Comparison of ENCODE assay signal across 9 cellular contexts in the genomic region with DNA sequence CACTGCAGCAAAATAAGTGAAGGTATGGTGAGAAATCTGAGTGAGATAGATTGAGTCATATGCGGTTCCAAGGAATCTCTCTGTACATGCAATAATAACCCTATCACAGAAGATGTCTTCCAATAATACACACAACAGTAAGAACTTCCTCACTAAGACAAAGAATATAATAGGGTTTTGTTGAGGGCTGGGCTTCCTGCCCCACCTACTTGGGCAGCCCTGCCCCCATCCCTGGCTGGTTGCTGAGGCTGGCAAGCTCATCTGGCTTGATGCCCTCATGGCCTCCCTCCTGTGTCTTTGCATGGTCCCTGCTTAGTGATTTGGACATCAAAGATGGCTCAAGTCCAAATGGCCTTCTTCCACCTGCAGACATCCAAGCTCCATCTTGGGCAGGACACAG. TPM values are rescaled to one million over a fixed set of nuclear protein-coding genes. Genes with fewer than 3 reads are reported as not detected.
DNase-seq lines count a peak whose midpoint lies in the region; TF ChIP-seq lines count a peak whose summit lies in the region.
"Had no signal": no experiment of that assay in that cellular context is flagged by ENCODE, and none has a peak within 500 bp of the region (broad histone marks: within the 10 kb centered on the region; RNA-seq: fewer than 3 reads in every experiment).

No MANE protein-coding gene starts in this region.

- H2AK5ac ChIP-seq in H9 (ENCODE audit: insufficient read length, low read length) = no peak overlapping the region

- no peak overlapping the region for H4K91ac ChIP-seq in H9 (ENCODE audit: insufficient read length, low read depth, low read length)

- H3K36me3 ChIP-seq in OCI-LY7 (ENCODE audit: insufficient read depth, low read length) (peaks cover 21% of the 10 kb centered on the region), neural cell (ENCODE audit: insufficient read depth, low read length) (no peaks in the 10 kb centered on the region)

- H3K27me3 ChIP-seq in neural cell (ENCODE audit: insufficient read depth, low read depth, low read length) = no peaks in the 10 kb centered on the region
- no peaks in the 10 kb centered on the region for H3K27me3 ChIP-seq in H9 (ENCODE audit: insufficient read depth, low read length)

- H3K27ac Mint-ChIP-seq in MCF 10A (ENCODE audit: low read depth, unreplicated experiment) (peak overlapping the region; percentile 16), H9 (no peak overlapping the region)

- H3K9me3 Mint-ChIP-seq in MCF 10A (ENCODE audit: unreplicated experiment) (no peaks in the 10 kb centered on the region), H9 (peaks cover 26 to 28% of the 10 kb centered on the region in 2 experiments)

- H2AFZ ChIP-seq in OCI-LY7 (ENCODE audit: low read length) (0 out of 2 replicates have a peak overlapping the region, but pooled peaks have one; percentile 44), neural cell (ENCODE audit: low read depth, low read length) (no peak overlapping the region), H9 (ENCODE audit: low read length) (no peak overlapping the region)

- CTCF ChIA-PET in OCI-LY7 (lab: Charles Lee; ENCODE audit: unreplicated experiment) = no interaction called here
- CTCF ChIA-PET in MCF 10A (lab: Yijun Ruan, JAX) = interaction anchor here (0.5 to 3.8 kb wide), 8 partner anchors 99 to 469 kb away, joined by 3 to 24 read pairs (median 3); no protein-coding TSS in a partner anchor

- no peak overlapping the region for H3K4ac ChIP-seq in H9 (ENCODE audit: low read depth, low read length)

- TF ChIP-seq RAD21 in neural cell (conservative IDR thresholded peaks at IDR 0.05) = no peak

- no peak overlapping the region for H4K5ac ChIP-seq in H9 (ENCODE audit: insufficient read length, low read depth, low read length)

- H2BK12ac ChIP-seq in H9 (ENCODE audit: insufficient read length, low read depth, low read length) = no peak overlapping the region

- no peak for TF ChIP-seq EP300 in neural cell (conservative IDR thresholded peaks at IDR 0.05; ENCODE audit: poor library complexity, severe bottlenecking)

- H3K4me1 Mint-ChIP-seq in MCF 10A (ENCODE audit: insufficient read depth, unreplicated experiment) (peaks cover 26% of the 10 kb centered on the region), H9 (peaks cover 27 to 31% of the 10 kb centered on the region in 2 experiments)

- intact Hi-C loops in OCI-LY7 (cut with micrococcal nuclease; ENCODE audit: unreplicated experiment) = loop anchor here (5.0 kb wide), 1 partner anchor 295 kb away; a partner anchor contains a TSS
- intact Hi-C loops in MCF 10A (cut with micrococcal nuclease) = loop anchor here (1.0 to 5.0 kb wide), 2 partner anchors 90 to 128 kb away; no protein-coding TSS in a partner anchor

- POLR2A ChIA-PET in OCI-LY7 (lab: Charles Lee) (interaction anchor here (0.9 kb wide), 1 partner anchor 293 kb away, joined by 3 read pairs; a partner anchor contains a TSS), MCF 10A (lab: Yijun Ruan, JAX) (interaction anchor here (0.6 to 5.2 kb wide), 10 partner anchors 11 to 374 kb away, joined by 3 to 63 read pairs (median 4); a partner anchor contains a TSS)

- H3K79me1 ChIP-seq in H9 (ENCODE audit: insufficient read depth, low read depth, low read length, poor library complexity, severe bottlenecking) = no peaks in the 10 kb centered on the region

- H3K9me2 ChIP-seq in OCI-LY7 (ENCODE audit: insufficient read depth, low read length) (no peaks in the 10 kb centered on the region), neural cell (ENCODE audit: insufficient read depth, low read length) (no peaks in the 10 kb centered on the region)

- H4K20me1 ChIP-seq in OCI-LY7 (ENCODE audit: insufficient read depth, low read length) (no peaks in the 10 kb centered on the region), neural cell (ENCODE audit: insufficient read depth) (no peaks in the 10 kb centered on the region), H9 (ENCODE audit: control insufficient read depth, insufficient read depth, insufficient read length) (no peaks in the 10 kb centered on the region)

- H3K4me2 ChIP-seq in OCI-LY7 (ENCODE audit: low read length) = peak overlapping the region; percentile 96
- H3K4me2 ChIP-seq in neural cell (ENCODE audit: low read length) = no peak overlapping the region
- H3K4me2 ChIP-seq in H9 (ENCODE audit: insufficient read depth, insufficient read length, low read length) = no peak overlapping the region

- H3K36me3 Mint-ChIP-seq in MCF 10A (ENCODE audit: insufficient read depth, unreplicated experiment) (no peaks in the 10 kb centered on the region), H9 (ENCODE audit: insufficient read depth in 1 of 3, low read depth in 3 of 3) (peaks cover 3 to 8% (median 8%) of the 10 kb centered on the region in 3 experiments; a peak in 4 of 7 replicates)

- no peak overlapping the region for H3K14ac ChIP-seq in H9 (ENCODE audit: insufficient read depth, low read length)

- peaks cover 27% of the 10 kb centered on the region for H3K4me1 ChIP-seq in OCI-LY7 (ENCODE audit: insufficient read depth, low read length, poor library complexity, severe bottlenecking)
- H3K4me1 ChIP-seq in H9 (ENCODE audit: insufficient read depth, low read length) = peaks cover 8% of the 10 kb centered on the region; the same call in 1 of the 2 replicates

- DNase-seq in G401 (ENCODE audit: low spot score) (peak; percentile 75), OCI-LY7 (ENCODE audit: low spot score) (peak; percentile 45), MCF 10A (ENCODE audit: unreplicated experiment) (peak; percentile 91), H9 (no peak), NOMO-1 treated with dmso at 0.1 percent for 144 hours (lab: John Stamatoyannopoulos, UW; ENCODE audit: unreplicated experiment) (no peak), DMS153 treated with DMSO at 0.1 percent for 48 hours (lab: John Stamatoyannopoulos, UW; ENCODE audit: unreplicated experiment) (no peak), NCI-H128 (lab: John Stamatoyannopoulos, UW; ENCODE audit: unreplicated experiment) (no peak)
- DNase-seq: NCI-H1048 had no signal

- H3T11ph ChIP-seq in H9 (ENCODE audit: low read length) = no peak overlapping the region

- H3K4me3 ChIP-seq in OCI-LY7 (ENCODE audit: low read depth, low read length, poor library complexity, severe bottlenecking) = peak overlapping the region; percentile 90
- peak overlapping the region; percentile 10 for H3K4me3 ChIP-seq in neural cell (ENCODE audit: low read length)

- H2BK20ac ChIP-seq in H9 (ENCODE audit: low read depth, low read length, poor library complexity, severe bottlenecking) = no peak overlapping the region

- no peak overlapping the region for H3K18ac ChIP-seq in H9 (ENCODE audit: insufficient read length, low read depth, low read length)

- H2BK15ac ChIP-seq in H9 (ENCODE audit: low read depth, low read length) = no peak overlapping the region

- no peak overlapping the region for H2BK5ac ChIP-seq in H9 (ENCODE audit: insufficient read length, low read length)

- no peak overlapping the region for H4K8ac ChIP-seq in H9 (replicated peaks; ENCODE audit: insufficient read length, low read depth, low read length)

- in situ Hi-C loops in G401 (cut with HindIII; ENCODE audit: low sequenced_read_pairs) = no loop called here

- H3K27ac ChIP-seq in OCI-LY7 (ENCODE audit: low read depth, low read length, poor library complexity, severe bottlenecking) (peak overlapping the region; percentile 74), neural cell (ENCODE audit: low read length) (no peak overlapping the region), H9 (ENCODE audit: insufficient read length, low read depth, low read length) (no peak overlapping the region)

- H3K23me2 ChIP-seq in H9 (ENCODE audit: insufficient read length, low read depth, low read length, poor library complexity, severe bottlenecking) = no peaks in the 10 kb centered on the region

- H3K27me3 Mint-ChIP-seq in MCF 10A (ENCODE audit: insufficient read depth, unreplicated experiment) (no peaks in the 10 kb centered on the region), H9 (ENCODE audit: low read depth) (no peaks in the 10 kb centered on the region)

- no TSS peak for BruUV-seq in OCI-LY7 (replicated peaks; lab: Mats Ljungman, UMichigan)
- no TSS peak for BruUV-seq in MCF 10A (replicated peaks; lab: Mats Ljungman, UMichigan)

- no peak overlapping the region for H2BK120ac ChIP-seq in H9 (ENCODE audit: low read depth, low read length, poor library complexity, severe bottlenecking)

- no CpG with 5 or more reads among the region's 1 CpG for whole genome bisulfite sequencing in H9 (ENCODE audit: extremely low coverage, insufficient read length, low lambda C conversion rate)

- H3F3A ChIP-seq in neural cell (ENCODE audit: insufficient read depth, low read length, poor library complexity, severe bottlenecking) = no peaks in the 10 kb centered on the region

- H3K56ac ChIP-seq in H9 (ENCODE audit: insufficient read length, low read depth, low read length) = no peak overlapping the region

- H3K9me3 ChIP-seq in OCI-LY7 (ENCODE audit: low read length) (peaks cover 8% of the 10 kb centered on the region; the same call in 1 of the 2 replicates), neural cell (ENCODE audit: low read length) (no peaks in the 10 kb centered on the region), H9 (ENCODE audit: control insufficient read depth, low read depth, low read length) (no peaks in the 10 kb centered on the region)

- H3K4me3 Mint-ChIP-seq in MCF 10A (ENCODE audit: unreplicated experiment) = peak overlapping the region; percentile 24
- H3K4me3 Mint-ChIP-seq in H9 = no peak overlapping the region

- TF ChIP-seq CTCF in OCI-LY7 (conservative IDR thresholded peaks at IDR 0.05; ENCODE audit: low read length) (no peak), MCF 10A (IDR thresholded peaks at IDR 0.05; ENCODE audit: unreplicated experiment) (no peak), neural cell (IDR thresholded peaks at IDR 0.05; ENCODE audit: poor library complexity, severe bottlenecking) (no peak), H9 (conservative IDR thresholded peaks at IDR 0.05) (no peak)

- peaks cover 49% of the 10 kb centered on the region; the same call in 1 of the 2 replicates for H3K79me2 ChIP-seq in OCI-LY7 (ENCODE audit: insufficient read depth, low read depth, low read length)
- no peaks in the 10 kb centered on the region for H3K79me2 ChIP-seq in neural cell (replicated peaks; ENCODE audit: insufficient read depth, low read length)
- no peaks in the 10 kb centered on the region for H3K79me2 ChIP-seq in H9 (ENCODE audit: insufficient read depth, low read length)

- H3K23ac ChIP-seq in H9 (ENCODE audit: insufficient read length, low read depth, low read length) = no peak overlapping the region

- H3K9ac ChIP-seq in neural cell (ENCODE audit: low read length) (no peak overlapping the region), H9 (ENCODE audit: extremely low read depth, insufficient read length, low read length) (no peak overlapping the region)

TF ChIP-seq in neural cell, 6 proteins besides CTCF, POLR2A, EP300 and RAD21 (continues in another document):
- TF ChIP-seq EZH2 (IDR thresholded peaks at IDR 0.05; ENCODE audit: borderline replicate concordance, insufficient read depth, low read length, poor library complexity, severe bottlenecking) = no peak
- TF ChIP-seq SMC3 (conservative IDR thresholded peaks at IDR 0.05; ENCODE audit: poor library complexity) = no peak

RNA-seq across cellular contexts. Expression of a gene that starts 2.7 kb away (rescaled TPM):
- total RNA-seq in G401 (2014; rRNA removed; shearing (Covaris generic)) = 6.7 and 14.8 TPM in 2 replicates
- 23.2 and 30.1 TPM in 2 replicates for total RNA-seq in OCI-LY7 (2014; rRNA removed; shearing (Covaris generic))
- 24.6 and 25.6 TPM in 2 replicates for total RNA-seq in OCI-LY7 (2022)
- 24.6 and 28.2 TPM in 2 replicates for total RNA-seq in MCF 10A (2022)
- polyA plus RNA-seq in neural cell = 26.1 and 40.0 TPM in 2 replicates
- 15.3 and 19.1 TPM in 2 replicates for polyA minus RNA-seq in neural cell
- 14.8 and 14.9 TPM in 2 replicates for total RNA-seq in H9 (2021)

Comparison
In these comparisons a context has a peak if more than half of its experiments do, and no peak if none do; other contexts are left out.
1. DNase-seq: peak in G401 (single experiment), OCI-LY7 (single experiment) and MCF 10A (single experiment); none in H9 (single experiment), NOMO-1 treated with dmso at 0.1 percent for 144 hours (single experiment), DMS153 treated with DMSO at 0.1 percent for 48 hours (single experiment) and NCI-H128 (single experiment).